Comparison of ENCODE assay signal across 8 cellular contexts in the genomic region with DNA sequence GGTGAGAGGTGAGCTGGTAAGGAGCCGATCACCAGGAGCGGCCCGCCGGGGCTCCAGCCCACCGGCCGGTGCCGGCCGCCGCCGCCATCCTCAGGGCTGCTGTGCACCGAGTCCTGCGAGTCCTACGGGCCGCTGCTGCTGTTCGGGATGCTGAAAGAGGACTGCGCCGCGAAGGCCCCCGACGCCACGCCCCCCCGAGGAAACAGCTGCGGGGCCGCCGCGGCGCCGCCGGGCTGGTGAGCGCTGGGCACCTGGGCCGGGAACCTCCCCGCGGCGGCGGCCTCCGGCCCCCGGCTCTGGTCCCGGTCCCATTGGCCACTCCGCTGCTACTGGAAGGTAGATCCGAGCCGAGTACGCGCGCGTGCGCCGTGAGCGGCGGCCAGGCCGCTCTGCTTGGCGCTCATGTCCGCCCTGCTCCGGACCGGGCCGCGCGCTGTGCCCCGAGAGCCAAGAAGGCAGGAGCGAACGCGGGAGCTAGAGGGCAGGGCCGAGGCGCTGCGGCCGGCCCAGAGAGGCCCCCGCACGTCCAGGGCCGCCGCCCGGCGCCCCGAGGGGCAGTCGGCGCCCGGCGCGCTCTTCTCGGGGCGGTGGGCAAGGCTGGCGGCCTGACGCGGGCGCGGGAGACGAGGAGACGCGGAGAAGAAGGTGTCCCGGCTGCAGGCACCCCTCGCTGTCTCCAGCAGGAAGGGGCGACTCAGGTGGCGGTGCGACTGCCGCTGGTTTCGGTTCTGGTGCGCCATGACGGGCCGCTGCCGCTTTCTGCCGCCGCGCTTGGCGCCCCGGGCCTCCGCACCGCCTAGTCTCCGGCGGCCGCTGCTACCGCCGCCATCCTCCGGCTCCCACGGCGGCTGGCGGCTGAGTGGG.
DNase-seq lines count a peak whose midpoint lies in the region; ATAC-seq and TF ChIP-seq lines count a peak whose summit lies in the region.

No MANE protein-coding gene starts in this region.

- H3K9me3 ChIP-seq in HUES6 (ENCODE audit: control insufficient read depth, insufficient read depth, low read depth, low read length), result no peaks in the 10 kb centered on the region
- H3K9me3 ChIP-seq in adipocyte (ENCODE audit: control insufficient read depth, low read length), result no peaks in the 10 kb centered on the region
- H3K9me3 ChIP-seq in osteoblast (ENCODE audit: low read depth, low read length), result no peaks in the 10 kb centered on the region

- H3K4me1 ChIP-seq in HUES6 (ENCODE audit: control insufficient read depth, insufficient read depth, low read length) (no peaks in the 10 kb centered on the region), adipocyte (ENCODE audit: control insufficient read depth, insufficient read depth, low read length) (no peaks in the 10 kb centered on the region), osteoblast (ENCODE audit: insufficient read depth, low read length) (no peaks in the 10 kb centered on the region)

- ATAC-seq in GM21447 (IDR thresholded peaks at IDR 0.05; ENCODE audit: unreplicated experiment) (peak; percentile 71), Right ventricle myocardium superior (ENCODE audit: poor library complexity) (peak; percentile 94)

- no peak for TF ChIP-seq CTCF in osteoblast (IDR thresholded peaks at IDR 0.05; ENCODE audit: extremely low read depth, low read depth, low read length)

- no peaks in the 10 kb centered on the region for H3K36me3 ChIP-seq in HUES6 (ENCODE audit: control insufficient read depth, insufficient read depth, low read length)
- H3K36me3 ChIP-seq in adipocyte (ENCODE audit: control insufficient read depth, insufficient read depth, low read length, severe bottlenecking), result no peaks in the 10 kb centered on the region
- H3K36me3 ChIP-seq in osteoblast (ENCODE audit: insufficient read depth, low read length), result no peaks in the 10 kb centered on the region

- H3K27ac ChIP-seq in HUES6 (ENCODE audit: low read depth, low read length), result no peak overlapping the region
- no peak overlapping the region for H3K27ac ChIP-seq in osteoblast (ENCODE audit: low read depth, low read length)

- H3K4me3 ChIP-seq in HUES6 (ENCODE audit: low read depth, low read length) (peak overlapping the region; percentile 88), adipocyte (ENCODE audit: low read length) (peak overlapping the region; percentile 83), osteoblast (ENCODE audit: insufficient read depth, low read length) (peak overlapping the region; percentile 79)

- H4K20me1 ChIP-seq in osteoblast (ENCODE audit: insufficient read depth, low read length), result no peaks in the 10 kb centered on the region

- H3K27me3 ChIP-seq in HUES6 (ENCODE audit: control insufficient read depth, insufficient read depth, low read length) (no peaks in the 10 kb centered on the region), adipocyte (replicated peaks; ENCODE audit: control insufficient read depth, insufficient read depth, low read length) (no peaks in the 10 kb centered on the region), osteoblast (ENCODE audit: insufficient read depth, low read length) (no peaks in the 10 kb centered on the region)

- H3K79me2 ChIP-seq in osteoblast (ENCODE audit: insufficient read depth, low read length), result peaks cover 5% of the 10 kb centered on the region

- H2AFZ ChIP-seq in osteoblast (ENCODE audit: low read length), result peak overlapping the region; percentile 74

- in situ Hi-C loops in SK-MEL-5 (cut with HindIII; ENCODE audit: low pct_unique_long_range_greater_than_20kb, low sequenced_read_pairs), result no loop called here

- H3K9ac ChIP-seq in HUES6 (ENCODE audit: low read length), result peak overlapping the region; percentile 83
- H3K9ac ChIP-seq in adipocyte (ENCODE audit: low read length), result peak overlapping the region; percentile 90

- peak overlapping the region; percentile 77 for H3K4me2 ChIP-seq in osteoblast (ENCODE audit: insufficient read depth, low read length)

- DNase-seq in DMS 273 (lab: John Stamatoyannopoulos, UW; ENCODE audit: unreplicated experiment) (peak; percentile 97), SK-MEL-5 (ENCODE audit: low read depth, low spot score) (peak; percentile 77), adipocyte (ENCODE audit: low read depth) (peak; percentile 84), Right ventricle myocardium superior (peak; percentile 90), osteoblast (ENCODE audit: insufficient read length, low spot score, missing footprints) (peak; percentile 92), ureter (ENCODE audit: low spot score) (peak; percentile 68)

- intact Hi-C loops in Right ventricle myocardium superior (cut with DNase I), result no loop called here
